10 cellular contexts compared by ENCODE assay signal in genomic region chr7:27169658-27170493, GRCh38. TPM values are rescaled to one million over a fixed set of nuclear protein-coding genes. Genes with fewer than 3 reads are reported as not detected.
DNase-seq lines count a peak whose midpoint lies in the region; ATAC-seq and TF ChIP-seq lines count a peak whose summit lies in the region.
"Had no signal": no experiment of that assay in that cellular context is flagged by ENCODE, and none has a peak within 500 bp of the region (broad histone marks: within the 10 kb centered on the region; RNA-seq: fewer than 3 reads in every experiment).

No MANE protein-coding gene starts in this region.

- H3K27me3 Mint-ChIP-seq in activated naive CD8-positive, alpha-beta T cell = peaks cover 47% of the 10 kb centered on the region
- peaks cover 83% of the 10 kb centered on the region for H3K27me3 Mint-ChIP-seq in activated naive CD8-positive, alpha-beta T cell treated with anti-CD3 and anti-CD28 coated beads for 36 hours

- intact Hi-C loops in upper lobe of right lung (cut with DNase I) = loop anchor here (10.0 kb wide), 2 partner anchors 1275 to 1305 kb away; no protein-coding TSS in a partner anchor

- DNase-seq in activated naive CD8-positive, alpha-beta T cell treated with anti-CD3 and anti-CD28 coated beads for 36 hours = no peak
- DNase-seq in RKO (ENCODE audit: low spot score) = peak; percentile 74
- DNase-seq in kidney tubule cell (ENCODE audit: low spot score) = peak; percentile 68
- DNase-seq in upper lobe of right lung = peak; percentile 62
- no peak for DNase-seq in effector CD4-positive, alpha-beta T cell
- DNase-seq in activated CD4-positive, alpha-beta T cell treated with anti-CD3 and anti-CD28 coated beads for 48 hours = no peak
- no peak for DNase-seq in stimulated activated CD4-positive, alpha-beta T cell treated with anti-CD3 and anti-CD28 coated beads, Interleukin-4, amount 100 ng/mL, for 1 hour

- peak overlapping the region; percentile 17 for H3K4me3 Mint-ChIP-seq in activated naive CD8-positive, alpha-beta T cell
- H3K4me3 Mint-ChIP-seq in activated naive CD8-positive, alpha-beta T cell treated with anti-CD3 and anti-CD28 coated beads for 36 hours = no peak overlapping the region

- H3K36me3 ChIP-seq in upper lobe of right lung = no peaks in the 10 kb centered on the region

- no peaks in the 10 kb centered on the region for H3K36me3 Mint-ChIP-seq in activated naive CD8-positive, alpha-beta T cell
- H3K36me3 Mint-ChIP-seq in activated naive CD8-positive, alpha-beta T cell treated with anti-CD3 and anti-CD28 coated beads for 36 hours = no peaks in the 10 kb centered on the region

- H3K27me3 ChIP-seq in upper lobe of right lung = peaks cover 100% of the 10 kb centered on the region

- no peak overlapping the region for H3K4me3 ChIP-seq in upper lobe of right lung
- H3K4me3 ChIP-seq: lung had no signal

- H3K9me3 ChIP-seq in upper lobe of right lung = no peaks in the 10 kb centered on the region

- peaks cover 39% of the 10 kb centered on the region for H3K4me1 ChIP-seq in upper lobe of right lung

- TF ChIP-seq CTCF in upper lobe of right lung (IDR thresholded peaks at IDR 0.05) = no peak

- no peak for ATAC-seq in upper lobe of right lung

- no peak overlapping the region for H3K27ac ChIP-seq in upper lobe of right lung
- H3K27ac ChIP-seq: KMS-11 had no signal

- no peak overlapping the region for H3K27ac Mint-ChIP-seq in activated naive CD8-positive, alpha-beta T cell
- no peak overlapping the region for H3K27ac Mint-ChIP-seq in activated naive CD8-positive, alpha-beta T cell treated with anti-CD3 and anti-CD28 coated beads for 36 hours

- H3K9me3 Mint-ChIP-seq in activated naive CD8-positive, alpha-beta T cell (ENCODE audit: low read depth) = no peaks in the 10 kb centered on the region
- no peaks in the 10 kb centered on the region for H3K9me3 Mint-ChIP-seq in activated naive CD8-positive, alpha-beta T cell treated with anti-CD3 and anti-CD28 coated beads for 36 hours

- H3K4me1 Mint-ChIP-seq in activated naive CD8-positive, alpha-beta T cell (ENCODE audit: low read depth) = peaks cover 38% of the 10 kb centered on the region
- H3K4me1 Mint-ChIP-seq in activated naive CD8-positive, alpha-beta T cell treated with anti-CD3 and anti-CD28 coated beads for 36 hours = peaks cover 27% of the 10 kb centered on the region

RNA-seq across cellular contexts. Expression of gene HOXA10, which starts 4.2 kb away (rescaled TPM):
- not detected for total RNA-seq in activated naive CD8-positive, alpha-beta T cell treated with anti-CD3 and anti-CD28 coated beads for 36 hours
- 0.38 TPM for total RNA-seq in upper lobe of right lung

RNA-seq across cellular contexts. Expression of gene HOXA9, which starts 4.5 kb away (rescaled TPM):
- total RNA-seq in activated naive CD8-positive, alpha-beta T cell treated with anti-CD3 and anti-CD28 coated beads for 36 hours = not detected
- 1.2 TPM for total RNA-seq in upper lobe of right lung

RNA-seq across cellular contexts. Expression of gene HOXA7, which starts 13.4 kb away (rescaled TPM):
- total RNA-seq in activated naive CD8-positive, alpha-beta T cell treated with anti-CD3 and anti-CD28 coated beads for 36 hours = not detected
- total RNA-seq in upper lobe of right lung = 2.9 TPM

RNA-seq across cellular contexts. Expression of gene HOXA11, which starts 15.2 kb away (rescaled TPM):
- total RNA-seq in activated naive CD8-positive, alpha-beta T cell treated with anti-CD3 and anti-CD28 coated beads for 36 hours = under 1 TPM in 1 of 2 experiments, not detected in 1; 0.10 TPM
- total RNA-seq in upper lobe of right lung = not detected
- total RNA-seq: lung had no signal

RNA-seq across cellular contexts. Expression of gene HOXA3, which starts 17.5 kb away (rescaled TPM):
- total RNA-seq in activated naive CD8-positive, alpha-beta T cell treated with anti-CD3 and anti-CD28 coated beads for 36 hours = not detected
- 8.7 TPM for total RNA-seq in upper lobe of right lung

Comparison
In these comparisons a context has a peak if more than half of its experiments do, and no peak if none do; other contexts are left out.
1. DNase-seq: peak in RKO (single experiment), kidney tubule cell (single experiment) and upper lobe of right lung (single experiment); none in activated naive CD8-positive, alpha-beta T cell treated with anti-CD3 and anti-CD28 coated beads for 36 hours (single experiment), effector CD4-positive, alpha-beta T cell (single experiment), activated CD4-positive, alpha-beta T cell treated with anti-CD3 and anti-CD28 coated beads for 48 hours (single experiment) and stimulated activated CD4-positive, alpha-beta T cell treated with anti-CD3 and anti-CD28 coated beads, Interleukin-4, amount 100 ng/mL, for 1 hour (single experiment).